Comparison of ENCODE assay signal across 28 cellular contexts in the genomic region with DNA sequence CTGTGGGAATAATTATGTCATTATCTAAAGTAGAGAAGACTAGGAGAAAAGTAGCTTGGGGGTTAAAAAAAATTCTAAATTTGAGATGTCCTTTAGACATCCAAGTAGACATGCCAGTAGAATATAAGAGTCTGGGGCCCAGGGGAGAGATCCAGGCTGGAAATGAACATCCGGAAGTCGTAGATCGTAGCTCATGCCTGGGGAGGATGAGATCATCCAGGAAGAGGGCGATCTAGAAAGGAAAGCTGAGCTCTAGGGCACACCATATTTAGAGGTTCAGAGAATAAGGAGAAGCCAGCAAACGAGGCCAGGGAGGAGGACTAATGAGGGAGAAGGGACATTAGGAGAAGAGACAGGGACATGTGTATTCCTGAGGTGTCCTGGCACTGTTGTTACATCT. TPM values are rescaled to one million over a fixed set of nuclear protein-coding genes. Genes with fewer than 3 reads are reported as not detected.
A peak's percentile ranks its signal among the peaks of the same experiment; 100 is the strongest.
DNase-seq lines count a peak whose midpoint lies in the region; ATAC-seq, FAIRE-seq and TF ChIP-seq lines count a peak whose summit lies in the region.
"Had no signal": no experiment of that assay in that cellular context is flagged by ENCODE, and none has a peak within 500 bp of the region (broad histone marks: within the 10 kb centered on the region; RNA-seq: fewer than 3 reads in every experiment).

No MANE protein-coding gene starts in this region.

- H3K4me3 ChIP-seq in K562 = no peak overlapping the region
- no peak overlapping the region for H3K4me3 ChIP-seq in thoracic aorta
- H3K4me3 ChIP-seq: transverse colon had no signal

- no peak for FAIRE-seq in K562 (lab: Jason Lieb, UNC)
- FAIRE-seq: keratinocyte, small intestine had no signal

- H3K27me3 Mint-ChIP-seq in effector memory CD8-positive, alpha-beta T cell = peaks cover 20 to 22% of the 10 kb centered on the region in 2 donors

- H3K36me3 Mint-ChIP-seq in effector memory CD8-positive, alpha-beta T cell (ENCODE audit: insufficient read depth) = no peaks in the 10 kb centered on the region
- H3K36me3 Mint-ChIP-seq: activated naive CD4-positive, alpha-beta T cell treated with anti-CD3 and anti-CD28 coated beads, Interleukin-2, amount 50 U/mL, for 72 hours; brain; CD8-positive, alpha-beta T cell; memory B cell; naive thymus-derived CD8-positive, alpha-beta T cell had no signal

- TF ChIP-seq POLR2A in K562 (conservative IDR thresholded peaks at IDR 0.05) = no peak

- H3K27ac ChIP-seq in K562 (ENCODE audit: extremely low read depth, low read depth, low read length) = no peak overlapping the region
- H3K27ac ChIP-seq in thoracic aorta = peak overlapping the region; percentile 67 to 82
- H3K27ac ChIP-seq: parathyroid adenoma, transverse colon had no signal

- no peak overlapping the region for H3K9ac ChIP-seq in K562 (ENCODE audit: insufficient read depth in 1 of 2, low read depth in 2 of 2, low read length in 2 of 2)
- H3K9ac ChIP-seq: parathyroid adenoma had no signal

- H3K4me2 ChIP-seq in K562 (ENCODE audit: insufficient read depth, low read length) = no peak overlapping the region

- DNase-seq in HT1080 (ENCODE audit: low read depth) (peak; percentile 60), K562 (ENCODE audit: extremely low read depth in 1 of 4, low spot score in 3 of 4) (no peak), left ventricle myocardium superior (no peak), thoracic aorta (ENCODE audit: low spot score) (no peak), GDM1 (lab: John Stamatoyannopoulos, UW) (no peak), SIG-M5 (lab: John Stamatoyannopoulos, UW) (no peak)
- DNase-seq in effector memory CD8-positive, alpha-beta T cell = no peak
- DNase-seq: activated CD8-positive, alpha-beta memory T cell treated with anti-CD3 and anti-CD28 coated beads for 24 hours; CD8-positive, alpha-beta T cell; hypothalamus; naive thymus-derived CD8-positive, alpha-beta T cell; NCI-H1105 treated with DMSO at 0.1 percent for 48 hours; NCI-H2081 treated with DMSO at 0.1 percent for 48 hours; NCI-H446 treated with DMSO at 0.1 percent for 48 hours; NK-92 treated with Interleukin-12 subunit alpha and Interleukin-12 subunit beta, amount 100 ng/mL, for 24 hours; RPMI8226; small intestine; stimulated activated CD4-positive, alpha-beta T cell treated with anti-CD3 and anti-CD28 coated beads, Interleukin-4, amount 100 ng/mL, for 1 hour; stimulated activated naive CD8-positive, alpha-beta T cell treated with anti-CD3 and anti-CD28 coated beads, Interleukin-15, Interleukin-2, amounts not matched to agents 100 U/mL and 50 U/mL, for 24 hours; transverse colon had no signal

- in situ Hi-C loops in K562 (cut with MboI) = no loop called here

- intact Hi-C loops in K562 (cut with micrococcal nuclease) = no loop called here
- intact Hi-C loops in left ventricle myocardium superior (cut with micrococcal nuclease) = no loop called here

- H3K9me3 ChIP-seq in K562 (replicated peaks; ENCODE audit: control insufficient read depth, insufficient read depth, low read depth, low read length) = no peaks in the 10 kb centered on the region
- no peaks in the 10 kb centered on the region for H3K9me3 ChIP-seq in thoracic aorta
- H3K9me3 ChIP-seq: transverse colon had no signal

- POLR2A ChIA-PET in K562 (lab: Yijun Ruan, JAX) = interaction anchor here (0.9 kb wide), 1 partner anchor 109 kb away, joined by 3 read pairs; no protein-coding TSS in a partner anchor

- no peaks in the 10 kb centered on the region; the same call in 1 of the 2 replicates for H4K20me1 ChIP-seq in K562 (replicated peaks; ENCODE audit: control insufficient read depth, insufficient read depth, low read length)

- no peaks in the 10 kb centered on the region for H3K4me1 Mint-ChIP-seq in effector memory CD8-positive, alpha-beta T cell (ENCODE audit: low read depth in 2 of 2)
- H3K4me1 Mint-ChIP-seq: memory B cell; naive thymus-derived CD8-positive, alpha-beta T cell had no signal

- H3K4me1 ChIP-seq in K562 (replicated peaks in 1 of 2; ENCODE audit: control insufficient read depth in 2 of 2, insufficient read depth in 2 of 2, low read length in 2 of 2) = no peaks in the 10 kb centered on the region
- peaks cover 14 to 59% of the 10 kb centered on the region in 2 donors for H3K4me1 ChIP-seq in thoracic aorta (ENCODE audit: control insufficient read depth in 1 of 2, low read depth in 2 of 2)

- H3K4me3 Mint-ChIP-seq in effector memory CD8-positive, alpha-beta T cell = no peak overlapping the region
- H3K4me3 Mint-ChIP-seq: brain; CD8-positive, alpha-beta T cell; memory B cell; naive thymus-derived CD8-positive, alpha-beta T cell had no signal

- BruUV-seq in K562 (replicated peaks; lab: Mats Ljungman, UMichigan) = no TSS peak

- no peak; the same call in 2 of the 3 replicates for ATAC-seq in K562
- ATAC-seq in left ventricle myocardium superior = peak; percentile 62
- no peak for ATAC-seq in thoracic aorta (ENCODE audit: insufficient number of reproducible peaks, low FRiP score, low read depth)
- ATAC-seq in effector memory CD8-positive, alpha-beta T cell (replicated peaks) = no peak
- ATAC-seq in activated CD4-positive, CD25-positive, alpha-beta regulatory T cell treated with anti-CD3 and anti-CD28 coated beads, Interleukin-2, amount 50 U/mL, for 24 hours = no peak
- ATAC-seq: activated naive CD4-positive, alpha-beta T cell treated with anti-CD3 and anti-CD28 coated beads, Interleukin-2, amount 50 U/mL, for 72 hours; CD8-positive, alpha-beta T cell; naive thymus-derived CD8-positive, alpha-beta T cell; stimulated activated naive CD8-positive, alpha-beta T cell treated with anti-CD3 and anti-CD28 coated beads, Interleukin-15, Interleukin-2, amounts not matched to agents 100 U/mL and 50 U/mL, for 24 hours had no signal

- H2AFZ ChIP-seq in K562 (ENCODE audit: low read depth, low read length) = 0 out of 2 replicates have a peak overlapping the region, but pooled peaks have one; percentile 14
- H2AFZ ChIP-seq: parathyroid adenoma had no signal

- H3K9me1 ChIP-seq in K562 (ENCODE audit: control insufficient read depth, insufficient read depth, low read length) = no peaks in the 10 kb centered on the region

- H3K36me3 ChIP-seq in K562 (ENCODE audit: control insufficient read depth, insufficient read depth, low read length) = no peaks in the 10 kb centered on the region
- H3K36me3 ChIP-seq in thoracic aorta = no peaks in the 10 kb centered on the region
- H3K36me3 ChIP-seq: transverse colon had no signal

- H3K27ac Mint-ChIP-seq in effector memory CD8-positive, alpha-beta T cell = no peak overlapping the region
- H3K27ac Mint-ChIP-seq: activated naive CD4-positive, alpha-beta T cell treated with anti-CD3 and anti-CD28 coated beads, Interleukin-2, amount 50 U/mL, for 72 hours; brain; CD8-positive, alpha-beta T cell; memory B cell; naive thymus-derived CD8-positive, alpha-beta T cell had no signal

- no peaks in the 10 kb centered on the region for H3K9me3 Mint-ChIP-seq in effector memory CD8-positive, alpha-beta T cell
- H3K9me3 Mint-ChIP-seq: activated naive CD4-positive, alpha-beta T cell treated with anti-CD3 and anti-CD28 coated beads, Interleukin-2, amount 50 U/mL, for 72 hours; brain; CD8-positive, alpha-beta T cell; memory B cell; naive thymus-derived CD8-positive, alpha-beta T cell had no signal

- H3K79me2 ChIP-seq in K562 (ENCODE audit: control insufficient read depth, insufficient read depth, low read length) = no peaks in the 10 kb centered on the region
- H3K79me2 ChIP-seq: parathyroid adenoma had no signal

- TF ChIP-seq EP300 in K562 (IDR thresholded peaks at IDR 0.05; ENCODE audit: low read length) = no peak

- H3K27me3 ChIP-seq in K562 (ENCODE audit: control insufficient read depth in 2 of 2, insufficient read depth in 2 of 2, low read length in 2 of 2) = peaks cover 3 to 5% of the 10 kb centered on the region in 2 experiments; a peak in 1 of 5 replicates
- H3K27me3 ChIP-seq in thoracic aorta (replicated peaks; ENCODE audit: insufficient read depth) = no peaks in the 10 kb centered on the region
- H3K27me3 ChIP-seq: transverse colon had no signal

- 0% methylated on average over 5 of the region's 5 CpGs for WGBS in K562 (ENCODE audit: insufficient coverage, low coverage, missing lambda C conversion rate)

- no peak for TF ChIP-seq RAD21 in K562 (CRISPR knock-in tag; conservative IDR thresholded peaks at IDR 0.05 in 1 of 2, IDR thresholded peaks at IDR 0.05 in 1 of 2)

- CTCF ChIA-PET in K562 (lab: Yijun Ruan, JAX; ENCODE audit: low intra/inter-chr PET ratio) = no interaction called here

- TF ChIP-seq CTCF in K562 (IDR thresholded peaks at IDR 0.05 in 2 of 3, conservative IDR thresholded peaks at IDR 0.05 in 1 of 3; ENCODE audit: insufficient read depth in 2 of 3, low read depth in 1 of 3, low read length in 3 of 3) (no peak), thoracic aorta (IDR thresholded peaks at IDR 0.05) (no peak)

TF ChIP-seq in K562, 482 proteins besides CTCF, POLR2A, EP300 and RAD21 (continues in another document):
- TF ChIP-seq, protein P1, sequence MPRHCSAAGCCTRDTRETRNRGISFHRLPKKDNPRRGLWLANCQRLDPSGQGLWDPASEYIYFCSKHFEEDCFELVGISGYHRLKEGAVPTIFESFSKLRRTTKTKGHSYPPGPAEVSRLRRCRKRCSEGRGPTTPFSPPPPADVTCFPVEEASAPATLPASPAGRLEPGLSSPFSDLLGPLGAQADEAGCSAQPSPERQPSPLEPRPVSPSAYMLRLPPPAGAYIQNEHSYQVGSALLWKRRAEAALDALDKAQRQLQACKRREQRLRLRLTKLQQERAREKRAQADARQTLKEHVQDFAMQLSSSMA (CRISPR knock-in tag; IDR thresholded peaks at IDR 0.05) = no peak

RNA-seq across cellular contexts. Expression of gene NGF, which starts 12.2 kb away (rescaled TPM):
- 0.84 and 0.88 TPM in 2 replicates for total RNA-seq in HT1080 (2014; rRNA removed; shearing (Covaris generic))
- 0.35 TPM in 1 of 2 replicates, not detected in the other for polyA plus RNA-seq in HT1080 (2015; cell fraction: cytosol; rRNA removed)
- polyA plus RNA-seq in HT1080 (2015; cell fraction: nucleus; rRNA removed) = 0.22 and 0.26 TPM in 2 replicates
- not detected in 2 replicates for total RNA-seq in K562 (2011; cell fraction: chromatin; rRNA removed; ENCODE audit: low replicate concordance)
- total RNA-seq in K562 (2011; cell fraction: nucleolus; rRNA removed) = not detected in 2 replicates
- not detected in 2 replicates for total RNA-seq in K562 (2011; cell fraction: nucleoplasm; rRNA removed)
- not detected in 2 replicates for total RNA-seq in K562 (2014; rRNA removed)
- not detected in 2 replicates for total RNA-seq in K562 (2014; rRNA removed; fragmentation: Illumina TruSeq; extraction: Trizol)
- total RNA-seq in K562 (2015; rRNA removed; fragmentation: Illumina TruSeq; extraction: Trizol) = not detected in 2 replicates
- not detected in 2 replicates for total RNA-seq in K562 (2021)
- polyA plus RNA-seq in K562 (2011; rRNA removed) = not detected in 2 replicates
- polyA plus RNA-seq in K562 (2011; cell fraction: cytosol; rRNA removed) = not detected in 2 replicates
- not detected in 2 replicates for polyA plus RNA-seq in K562 (2011; cell fraction: nucleus; rRNA removed)
- not detected in 2 replicates for polyA plus RNA-seq in K562 (2012)
- not detected in 2 replicates for polyA plus RNA-seq in K562 (2014; fragmentation: Illumina TruSeq; extraction: Trizol)
- not detected for polyA plus RNA-seq in K562 (2014; fragmentation: Nextera tagmentation; extraction: Ambion mirVana)
- polyA plus RNA-seq in K562 (2014; rRNA removed) = not detected in 2 replicates
- polyA minus RNA-seq in K562 (2011; rRNA and poly(A)+ RNA removed) = not detected in 2 replicates
- polyA minus RNA-seq in K562 (2011; cell fraction: cytosol; rRNA and poly(A)+ RNA removed) = not detected in 2 replicates
- polyA minus RNA-seq in K562 (2011; cell fraction: nucleus; rRNA and poly(A)+ RNA removed) = not detected in 2 replicates
- total RNA-seq in left ventricle myocardium superior = 3.2 TPM
- total RNA-seq in thoracic aorta = 10 to 100 TPM; 21.8 to 25.7 TPM
- total RNA-seq: activated naive CD4-positive, alpha-beta T cell treated with anti-CD3 and anti-CD28 coated beads, Interleukin-2, amount 50 U/mL, for 72 hours; CD8-positive, alpha-beta T cell; H4; LHCN-M2; naive thymus-derived CD8-positive, alpha-beta T cell had no signal
- polyA plus RNA-seq: naive thymus-derived CD8-positive, alpha-beta T cell had no signal
